ENCODE assay signal across 9 cellular contexts in the genomic region with DNA sequence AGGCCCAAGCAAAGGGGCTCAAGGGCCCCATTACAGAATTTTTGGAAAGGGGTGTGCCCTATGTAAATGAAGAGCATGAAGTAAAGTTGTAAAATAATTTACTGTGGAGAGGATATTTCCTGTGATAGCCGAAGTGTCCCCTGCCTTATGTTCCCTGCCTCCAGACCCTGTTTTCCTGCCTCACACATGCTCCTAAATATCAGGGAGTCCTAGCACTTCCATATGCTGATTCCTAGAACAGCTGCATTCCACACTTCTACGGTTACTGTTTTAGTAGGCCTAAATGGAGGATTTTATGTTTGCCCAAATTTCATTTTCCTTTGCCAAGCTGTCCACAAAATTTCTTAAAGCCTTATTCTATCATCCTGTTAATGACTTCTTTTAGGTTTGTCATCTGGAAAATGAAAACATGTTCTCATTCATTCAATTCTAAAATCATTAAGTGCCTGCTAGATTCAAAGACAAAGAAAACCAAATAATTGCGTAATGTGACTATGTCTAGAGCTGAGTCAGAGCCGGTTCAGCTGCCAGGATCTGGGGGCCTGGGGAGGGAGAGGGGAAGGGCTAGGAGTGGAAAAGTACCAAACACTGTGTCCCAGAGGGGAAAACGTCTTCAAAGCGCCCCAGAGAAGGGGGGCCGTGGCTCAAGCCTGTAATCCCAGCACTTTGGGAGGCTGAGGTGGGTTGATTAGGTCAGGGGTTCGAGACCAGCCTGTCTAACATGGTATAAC. TPM values are rescaled to one million over a fixed set of nuclear protein-coding genes. Genes with fewer than 3 reads are reported as not detected.
DNase-seq lines count a peak whose midpoint lies in the region; ATAC-seq, FAIRE-seq and TF ChIP-seq lines count a peak whose summit lies in the region.
"Had no signal": no experiment of that assay in that cellular context is flagged by ENCODE, and none has a peak within 500 bp of the region (broad histone marks: within the 10 kb centered on the region; RNA-seq: fewer than 3 reads in every experiment).

No MANE protein-coding gene starts in this region.

- POLR2A ChIA-PET in activated CD4-positive, alpha-beta memory T cell treated with anti-CD3 and anti-CD28 coated beads for 36 hours (lab: Charles Lee), result no interaction called here

- TF ChIP-seq POLR2A in GM12892 (IDR thresholded peaks at IDR 0.05; ENCODE audit: low read depth, low read length), result no peak

- H3K27me3 ChIP-seq in RWPE2 (ENCODE audit: insufficient read depth, poor library complexity, severe bottlenecking), result no peaks in the 10 kb centered on the region
- H3K27me3 ChIP-seq: ovary had no signal

- H3K36me3 ChIP-seq in RWPE2 (ENCODE audit: low read depth), result no peaks in the 10 kb centered on the region
- H3K36me3 ChIP-seq: ovary had no signal

- H3K4me1 Mint-ChIP-seq in activated CD4-positive, alpha-beta memory T cell treated with anti-CD3 and anti-CD28 coated beads for 36 hours (ENCODE audit: low read depth), result no peaks in the 10 kb centered on the region

- peak; percentile 63; the same call in 2 of the 3 replicates for ATAC-seq in RWPE2 (ENCODE audit: low read depth)

- H3K27ac Mint-ChIP-seq in activated CD4-positive, alpha-beta memory T cell treated with anti-CD3 and anti-CD28 coated beads for 36 hours, result no peak overlapping the region

- DNase-seq in GM04503 (ENCODE audit: low read depth) (peak; percentile 74), RWPE2 (ENCODE audit: low spot score) (no peak), fibroblast of the conjunctiva (ENCODE audit: low read depth) (peak; percentile 89), retinal pigment epithelial cell (ENCODE audit: low read depth) (peak; percentile 58), GM12892 (ENCODE audit: insufficient read length) (no peak), GM13977 (ENCODE audit: low spot score) (no peak), NCI-H748 (lab: John Stamatoyannopoulos, UW; ENCODE audit: unreplicated experiment) (no peak)
- no peak for DNase-seq in activated CD4-positive, alpha-beta memory T cell treated with anti-CD3 and anti-CD28 coated beads for 36 hours

- no peak overlapping the region for H3K4me3 ChIP-seq in RWPE2 (ENCODE audit: severe bottlenecking)
- H3K4me3 ChIP-seq in retinal pigment epithelial cell (ENCODE audit: low read length), result no peak overlapping the region
- H3K4me3 ChIP-seq: ovary had no signal

- in situ Hi-C loops in GM13977 (cut with MboI; ENCODE audit: low pct_unique_long_range_greater_than_20kb, low sequenced_read_pairs, unreplicated experiment), result no loop called here

- peaks cover 6% of the 10 kb centered on the region for H3K36me3 Mint-ChIP-seq in activated CD4-positive, alpha-beta memory T cell treated with anti-CD3 and anti-CD28 coated beads for 36 hours

- FAIRE-seq in GM12892 (lab: Jason Lieb, UNC), result no peak

- peaks cover 11% of the 10 kb centered on the region for H3K9me3 ChIP-seq in RWPE2 (ENCODE audit: severe bottlenecking)
- H3K9me3 ChIP-seq: ovary had no signal

- peaks cover 4% of the 10 kb centered on the region for H3K27me3 Mint-ChIP-seq in activated CD4-positive, alpha-beta memory T cell treated with anti-CD3 and anti-CD28 coated beads for 36 hours

- intact Hi-C loops in activated CD4-positive, alpha-beta memory T cell treated with anti-CD3 and anti-CD28 coated beads for 36 hours (cut with micrococcal nuclease), result no loop called here

- H3K27ac ChIP-seq in RWPE2 (ENCODE audit: poor library complexity, severe bottlenecking), result peak overlapping the region; percentile 74
- H3K27ac ChIP-seq: ovary had no signal

- TF ChIP-seq CTCF in RWPE2 (IDR thresholded peaks at IDR 0.05; ENCODE audit: poor library complexity, severe bottlenecking), result no peak
- TF ChIP-seq CTCF in retinal pigment epithelial cell (conservative IDR thresholded peaks at IDR 0.05; ENCODE audit: low read depth, low read length), result no peak
- no peak for TF ChIP-seq CTCF in GM13977 (IDR thresholded peaks at IDR 0.05; ENCODE audit: extremely low read depth, insufficient read depth, missing control alignments)

- no peak overlapping the region for H3K4me3 Mint-ChIP-seq in activated CD4-positive, alpha-beta memory T cell treated with anti-CD3 and anti-CD28 coated beads for 36 hours

- peaks cover 16% of the 10 kb centered on the region for H3K4me1 ChIP-seq in RWPE2 (ENCODE audit: insufficient read depth, poor library complexity, severe bottlenecking)

- peaks cover 16% of the 10 kb centered on the region for H3K9me3 Mint-ChIP-seq in activated CD4-positive, alpha-beta memory T cell treated with anti-CD3 and anti-CD28 coated beads for 36 hours

- CTCF ChIA-PET in activated CD4-positive, alpha-beta memory T cell treated with anti-CD3 and anti-CD28 coated beads for 36 hours (lab: Charles Lee), result interaction anchor here (1.2 to 2.0 kb wide), 2 partner anchors 17 to 18 kb away, joined by 3 to 7 read pairs; no protein-coding TSS in a partner anchor

RNA-seq across cellular contexts. Expression of a gene that starts 25.8 kb away (rescaled TPM):
- total RNA-seq in activated CD4-positive, alpha-beta memory T cell treated with anti-CD3 and anti-CD28 coated beads for 36 hours, result 10 to 100 TPM; 20.3 to 21.6 TPM
- 12.7 TPM for polyA plus RNA-seq in GM12892 (2012; ENCODE audit: missing spikeins)

RNA-seq across cellular contexts. Expression of a gene that starts 47.3 kb away (rescaled TPM):
- total RNA-seq in activated CD4-positive, alpha-beta memory T cell treated with anti-CD3 and anti-CD28 coated beads for 36 hours, result 10 to 100 TPM; 34.0 to 35.4 TPM
- 27.0 TPM for polyA plus RNA-seq in GM12892 (2012; ENCODE audit: missing spikeins)

Comparison
In these comparisons a context has a peak if more than half of its experiments do, and no peak if none do; other contexts are left out.
1. DNase-seq: peak in GM04503 (single experiment), fibroblast of the conjunctiva (single experiment) and retinal pigment epithelial cell (single experiment); none in RWPE2 (single experiment), activated CD4-positive, alpha-beta memory T cell treated with anti-CD3 and anti-CD28 coated beads for 36 hours (single experiment), GM12892 (single experiment), GM13977 (single experiment) and NCI-H748 (single experiment).